1 cellular context compared by ENCODE assay signal in the genomic region with DNA sequence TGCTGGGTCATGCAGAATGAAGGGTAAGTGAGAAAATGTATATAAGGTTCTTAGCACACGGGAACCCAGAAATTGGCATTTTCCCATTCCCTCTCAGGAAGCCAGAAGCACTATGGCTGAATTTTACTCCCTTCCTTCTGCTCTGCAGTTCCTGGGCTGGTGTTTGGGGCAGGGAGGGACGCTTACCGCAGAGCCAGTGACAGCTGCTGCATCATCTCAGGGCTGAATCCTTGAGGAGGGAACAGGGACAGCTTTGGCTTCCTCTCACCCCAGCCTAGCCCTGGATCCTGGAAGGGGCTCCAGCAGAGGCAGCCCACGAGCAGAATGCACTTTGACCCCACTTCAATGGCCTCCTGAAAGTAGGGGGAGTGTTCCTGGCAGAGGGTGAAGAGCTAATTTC.
TF ChIP-seq lines count a peak whose summit lies in the region.

No MANE protein-coding gene starts in this region.

TF ChIP-seq in HepG2, 621 proteins besides CTCF, POLR2A, EP300 and RAD21:
- TF ChIP-seq ZNF296 (CRISPR knock-in tag; conservative IDR thresholded peaks at IDR 0.05) (no peak), TGIF2 (CRISPR knock-in tag; IDR thresholded peaks at IDR 0.05) (no peak), SCMH1 (CRISPR knock-in tag; IDR thresholded peaks at IDR 0.05; ENCODE audit: borderline replicate concordance) (no peak), ZNF160 (CRISPR knock-in tag; IDR thresholded peaks at IDR 0.05) (no peak), ZFY (CRISPR knock-in tag; IDR thresholded peaks at IDR 0.05) (no peak), ZNF207 (IDR thresholded peaks at IDR 0.05; ENCODE audit: borderline replicate concordance) (no peak), SKI (IDR thresholded peaks at IDR 0.05; ENCODE audit: partially characterized antibody) (no peak)
- TF ChIP-seq, protein P1, sequence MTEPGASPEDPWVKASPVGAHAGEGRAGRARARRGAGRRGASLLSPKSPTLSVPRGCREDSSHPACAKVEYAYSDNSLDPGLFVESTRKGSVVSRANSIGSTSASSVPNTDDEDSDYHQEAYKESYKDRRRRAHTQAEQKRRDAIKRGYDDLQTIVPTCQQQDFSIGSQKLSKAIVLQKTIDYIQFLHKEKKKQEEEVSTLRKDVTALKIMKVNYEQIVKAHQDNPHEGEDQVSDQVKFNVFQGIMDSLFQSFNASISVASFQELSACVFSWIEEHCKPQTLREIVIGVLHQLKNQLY (CRISPR knock-in tag; IDR thresholded peaks at IDR 0.05), result no peak
- TF ChIP-seq, protein P2, sequence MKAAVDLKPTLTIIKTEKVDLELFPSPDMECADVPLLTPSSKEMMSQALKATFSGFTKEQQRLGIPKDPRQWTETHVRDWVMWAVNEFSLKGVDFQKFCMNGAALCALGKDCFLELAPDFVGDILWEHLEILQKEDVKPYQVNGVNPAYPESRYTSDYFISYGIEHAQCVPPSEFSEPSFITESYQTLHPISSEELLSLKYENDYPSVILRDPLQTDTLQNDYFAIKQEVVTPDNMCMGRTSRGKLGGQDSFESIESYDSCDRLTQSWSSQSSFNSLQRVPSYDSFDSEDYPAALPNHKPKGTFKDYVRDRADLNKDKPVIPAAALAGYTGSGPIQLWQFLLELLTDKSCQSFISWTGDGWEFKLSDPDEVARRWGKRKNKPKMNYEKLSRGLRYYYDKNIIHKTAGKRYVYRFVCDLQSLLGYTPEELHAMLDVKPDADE (CRISPR knock-in tag; IDR thresholded peaks at IDR 0.05), result no peak
- TF ChIP-seq, protein P3, sequence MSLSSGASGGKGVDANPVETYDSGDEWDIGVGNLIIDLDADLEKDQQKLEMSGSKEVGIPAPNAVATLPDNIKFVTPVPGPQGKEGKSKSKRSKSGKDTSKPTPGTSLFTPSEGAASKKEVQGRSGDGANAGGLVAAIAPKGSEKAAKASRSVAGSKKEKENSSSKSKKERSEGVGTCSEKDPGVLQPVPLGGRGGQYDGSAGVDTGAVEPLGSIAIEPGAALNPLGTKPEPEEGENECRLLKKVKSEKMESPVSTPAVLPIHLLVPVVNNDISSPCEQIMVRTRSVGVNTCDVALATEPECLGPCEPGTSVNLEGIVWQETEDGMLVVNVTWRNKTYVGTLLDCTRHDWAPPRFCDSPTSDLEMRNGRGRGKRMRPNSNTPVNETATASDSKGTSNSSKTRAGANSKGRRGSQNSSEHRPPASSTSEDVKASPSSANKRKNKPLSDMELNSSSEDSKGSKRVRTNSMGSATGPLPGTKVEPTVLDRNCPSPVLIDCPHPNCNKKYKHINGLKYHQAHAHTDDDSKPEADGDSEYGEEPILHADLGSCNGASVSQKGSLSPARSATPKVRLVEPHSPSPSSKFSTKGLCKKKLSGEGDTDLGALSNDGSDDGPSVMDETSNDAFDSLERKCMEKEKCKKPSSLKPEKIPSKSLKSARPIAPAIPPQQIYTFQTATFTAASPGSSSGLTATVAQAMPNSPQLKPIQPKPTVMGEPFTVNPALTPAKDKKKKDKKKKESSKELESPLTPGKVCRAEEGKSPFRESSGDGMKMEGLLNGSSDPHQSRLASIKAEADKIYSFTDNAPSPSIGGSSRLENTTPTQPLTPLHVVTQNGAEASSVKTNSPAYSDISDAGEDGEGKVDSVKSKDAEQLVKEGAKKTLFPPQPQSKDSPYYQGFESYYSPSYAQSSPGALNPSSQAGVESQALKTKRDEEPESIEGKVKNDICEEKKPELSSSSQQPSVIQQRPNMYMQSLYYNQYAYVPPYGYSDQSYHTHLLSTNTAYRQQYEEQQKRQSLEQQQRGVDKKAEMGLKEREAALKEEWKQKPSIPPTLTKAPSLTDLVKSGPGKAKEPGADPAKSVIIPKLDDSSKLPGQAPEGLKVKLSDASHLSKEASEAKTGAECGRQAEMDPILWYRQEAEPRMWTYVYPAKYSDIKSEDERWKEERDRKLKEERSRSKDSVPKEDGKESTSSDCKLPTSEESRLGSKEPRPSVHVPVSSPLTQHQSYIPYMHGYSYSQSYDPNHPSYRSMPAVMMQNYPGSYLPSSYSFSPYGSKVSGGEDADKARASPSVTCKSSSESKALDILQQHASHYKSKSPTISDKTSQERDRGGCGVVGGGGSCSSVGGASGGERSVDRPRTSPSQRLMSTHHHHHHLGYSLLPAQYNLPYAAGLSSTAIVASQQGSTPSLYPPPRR (CRISPR knock-in tag; IDR thresholded peaks at IDR 0.05; ENCODE audit: borderline replicate concordance), result no peak
- TF ChIP-seq, protein P4, sequence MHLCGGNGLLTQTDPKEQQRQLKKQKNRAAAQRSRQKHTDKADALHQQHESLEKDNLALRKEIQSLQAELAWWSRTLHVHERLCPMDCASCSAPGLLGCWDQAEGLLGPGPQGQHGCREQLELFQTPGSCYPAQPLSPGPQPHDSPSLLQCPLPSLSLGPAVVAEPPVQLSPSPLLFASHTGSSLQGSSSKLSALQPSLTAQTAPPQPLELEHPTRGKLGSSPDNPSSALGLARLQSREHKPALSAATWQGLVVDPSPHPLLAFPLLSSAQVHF (CRISPR knock-in tag; IDR thresholded peaks at IDR 0.05), result no peak
